13 cellular contexts compared by ENCODE assay signal in genomic region chr2:207153266-207153990, GRCh38. TPM values are rescaled to one million over a fixed set of nuclear protein-coding genes. Genes with fewer than 3 reads are reported as not detected.
DNase-seq lines count a peak whose midpoint lies in the region; ATAC-seq and TF ChIP-seq lines count a peak whose summit lies in the region.
"Had no signal": no experiment of that assay in that cellular context is flagged by ENCODE, and none has a peak within 500 bp of the region (broad histone marks: within the 10 kb centered on the region; RNA-seq: fewer than 3 reads in every experiment).

No MANE protein-coding gene starts in this region.

- H3K23ac ChIP-seq in mesendoderm (ENCODE audit: low read length) = no peak overlapping the region

- peak overlapping the region; percentile 61 for H3K56ac ChIP-seq in mesendoderm (ENCODE audit: low read length)

- H4K8ac ChIP-seq in mesendoderm (ENCODE audit: low read depth, low read length) = no peak overlapping the region

- peaks cover 11% of the 10 kb centered on the region for H3F3A ChIP-seq in SK-N-SH (replicated peaks; ENCODE audit: insufficient read depth)

- no peak overlapping the region for H2BK15ac ChIP-seq in mesendoderm (replicated peaks; ENCODE audit: low read depth)

- H2BK120ac ChIP-seq in mesendoderm (ENCODE audit: low read depth, low read length) = no peak overlapping the region

- H2AFZ ChIP-seq in SK-N-SH (ENCODE audit: low read depth) = no peak overlapping the region

- H2BK5ac ChIP-seq in mesendoderm (ENCODE audit: low read length) = no peak overlapping the region

- H3K4ac ChIP-seq in mesendoderm (ENCODE audit: low read depth, low read length) = peak overlapping the region; percentile 68

- ATAC-seq in SK-N-SH treated with all-trans-retinoic acid at 6 μM for 48 hours (no peak; the same call in 2 of the 3 replicates), GM18867 (IDR thresholded peaks at IDR 0.05; ENCODE audit: unreplicated experiment) (no peak), GM18873 (IDR thresholded peaks at IDR 0.05; ENCODE audit: low FRiP score, unreplicated experiment) (no peak)

- H3K9me3 ChIP-seq in SK-N-SH = no peaks in the 10 kb centered on the region
- H3K9me3 ChIP-seq in stomach = no peaks in the 10 kb centered on the region

- TF ChIP-seq CTCF in SK-N-SH (IDR thresholded peaks at IDR 0.05) = no peak
- no peak for TF ChIP-seq CTCF in astrocyte of the spinal cord (IDR thresholded peaks at IDR 0.05; ENCODE audit: low read depth, low read length)
- no peak for TF ChIP-seq CTCF in stomach (IDR thresholded peaks at IDR 0.05)

- H4K20me1 ChIP-seq in SK-N-SH (ENCODE audit: insufficient read depth) = peaks cover 98% of the 10 kb centered on the region

- H2AK5ac ChIP-seq in mesendoderm (ENCODE audit: low read length) = no peak overlapping the region

- no peak for TF ChIP-seq EP300 in SK-N-SH (IDR thresholded peaks at IDR 0.05; ENCODE audit: borderline replicate concordance in 1 of 2, low read depth in 1 of 2, low read length in 1 of 2)
- no peak for TF ChIP-seq EP300 in stomach (IDR thresholded peaks at IDR 0.05)

- no peak overlapping the region for H4K5ac ChIP-seq in mesendoderm (ENCODE audit: low read length)

- H3K79me1 ChIP-seq in mesendoderm (ENCODE audit: low read length) = peaks cover 1% of the 10 kb centered on the region

- H3K36me3 ChIP-seq in SK-N-SH (replicated peaks in 1 of 2; ENCODE audit: control insufficient read depth in 1 of 2, insufficient read depth in 2 of 2, low read length in 1 of 2) = peaks cover 0 to 24% of the 10 kb centered on the region in 2 experiments
- no peaks in the 10 kb centered on the region for H3K36me3 ChIP-seq in mesendoderm (ENCODE audit: control insufficient read depth, insufficient read depth, low read length)
- H3K36me3 ChIP-seq in stomach = no peaks in the 10 kb centered on the region
- H3K36me3 ChIP-seq: cardiac muscle cell had no signal

- no peak for TF ChIP-seq POLR2A in stomach (IDR thresholded peaks at IDR 0.05)

- CTCF ChIA-PET in SK-N-SH (lab: Yijun Ruan, JAX) = interaction anchor here (0.6 to 2.0 kb wide), 5 partner anchors 9 to 352 kb away, joined by 3 to 7 read pairs (median 5); partner anchors contain the start of gene KLF7

- H3K27me3 ChIP-seq in SK-N-SH (ENCODE audit: insufficient read depth) = no peaks in the 10 kb centered on the region
- no peaks in the 10 kb centered on the region for H3K27me3 ChIP-seq in mesendoderm (ENCODE audit: insufficient read depth, low read length, poor library complexity)
- no peaks in the 10 kb centered on the region for H3K27me3 ChIP-seq in stomach
- H3K27me3 ChIP-seq: cardiac muscle cell had no signal

- no peak overlapping the region for H3K18ac ChIP-seq in mesendoderm (ENCODE audit: low read length)

- POLR2A ChIA-PET in SK-N-SH (lab: Yijun Ruan, JAX) = interaction anchor here (1.0 to 1.3 kb wide), 2 partner anchors 10 to 13 kb away, joined by 3 to 6 read pairs; partner anchors contain the start of gene KLF7

- intact Hi-C loops in stomach (cut with DNase I; ENCODE audit: low total_unique reads) = no loop called here

- H3K9me2 ChIP-seq in SK-N-SH = no peaks in the 10 kb centered on the region

- peak overlapping the region; percentile 72 for H3K4me2 ChIP-seq in SK-N-SH
- H3K4me2 ChIP-seq in mesendoderm (ENCODE audit: low read length) = no peak overlapping the region

- H3K27ac ChIP-seq in SK-N-SH (ENCODE audit: low read depth in 2 of 2, low read length in 1 of 2) (peak overlapping the region; percentile 44 to 91), mesendoderm (ENCODE audit: low read depth, low read length) (no peak overlapping the region), stomach (peak overlapping the region in 3 of 5 donors; percentile 49 to 65 (median 61))
- H3K27ac ChIP-seq: cardiac muscle cell had no signal

- H3K79me2 ChIP-seq in SK-N-SH (ENCODE audit: insufficient read depth) (peaks cover 100% of the 10 kb centered on the region), mesendoderm (ENCODE audit: control insufficient read depth, insufficient read depth, low read length) (peaks cover 85% of the 10 kb centered on the region)

- in situ Hi-C loops in astrocyte of the spinal cord (cut with HindIII; ENCODE audit: low sequenced_read_pairs) = no loop called here

- DNase-seq in SK-N-SH (no peak), astrocyte of the spinal cord (ENCODE audit: low read depth, low spot score) (peak; percentile 29), mesendoderm (no peak), stomach (no peak), iPS-NIHi7 (ENCODE audit: extremely low spot score) (no peak)
- DNase-seq: activated CD4-positive, alpha-beta T cell treated with anti-CD3 and anti-CD28 coated beads, Interleukin-2, amount 10 ng/mL, durations not matched to agents 24 days and 14 days; erythroblast; NCI-H2081 had no signal

- TF ChIP-seq RAD21 in SK-N-SH (IDR thresholded peaks at IDR 0.05; ENCODE audit: low read length) = no peak

- H3K9ac ChIP-seq in SK-N-SH (no peak overlapping the region; the same call in 1 of the 2 replicates), mesendoderm (ENCODE audit: low read length) (no peak overlapping the region)

- H3K4me1 ChIP-seq in SK-N-SH (ENCODE audit: control insufficient read depth in 1 of 2, insufficient read depth in 2 of 2, low read depth in 1 of 2, low read length in 1 of 2) (peaks cover 59 to 70% of the 10 kb centered on the region in 2 experiments; a peak in 3 of 4 replicates), mesendoderm (ENCODE audit: control insufficient read depth, low read depth, low read length) (peaks cover 33% of the 10 kb centered on the region), stomach (peaks cover 22 to 100% (median 68%) of the 10 kb centered on the region in 4 donors)

- H3K4me3 ChIP-seq in SK-N-SH (ENCODE audit: low read depth in 2 of 2, low read length in 1 of 2) (peak overlapping the region in 1 of 2 experiments; percentile 26; a peak in 1 of 4 replicates), astrocyte of the spinal cord (ENCODE audit: low read depth, low read length) (no peak overlapping the region), mesendoderm (ENCODE audit: low read length) (no peak overlapping the region), stomach (no peak overlapping the region)
- H3K4me3 ChIP-seq: cardiac muscle cell, skin epidermis had no signal

- 71% methylated on average over 1 of the region's 1 CpG for WGBS in SK-N-SH (ENCODE audit: low lambda C conversion rate)
- WGBS in mesendoderm (ENCODE audit: extremely low coverage, insufficient coverage, low lambda C conversion rate) = no CpG with 5 or more reads among the region's 1 CpG
- 68 to 82% (median 72%) methylated on average over 1 of the region's 1 CpG for WGBS in stomach, 5 donors

TF ChIP-seq in SK-N-SH, 30 proteins besides CTCF, POLR2A, EP300 and RAD21 (continues in another document):
- no peak for TF ChIP-seq SMC3 (IDR thresholded peaks at IDR 0.05; ENCODE audit: low read depth, low read length)
- TF ChIP-seq TEAD4 (IDR thresholded peaks at IDR 0.05; ENCODE audit: borderline replicate concordance, insufficient read depth) = no peak
- TF ChIP-seq JUND (IDR thresholded peaks at IDR 0.05) = no peak
- no peak for TF ChIP-seq GABPA (IDR thresholded peaks at IDR 0.05; ENCODE audit: low read depth)
- TF ChIP-seq USF1 (IDR thresholded peaks at IDR 0.05; ENCODE audit: borderline replicate concordance, low read depth) = no peak
- no peak for TF ChIP-seq PBX3 (IDR thresholded peaks at IDR 0.05)

TF ChIP-seq in SK-N-SH treated with all-trans-retinoic acid at 6 μM for 48 hours, 23 proteins besides CTCF, POLR2A, EP300 and RAD21:
- no peak for TF ChIP-seq ZNF8 (CRISPR knock-in tag; IDR thresholded peaks at IDR 0.05)
- TF ChIP-seq TCF4 (CRISPR knock-in tag; IDR thresholded peaks at IDR 0.05; ENCODE audit: borderline replicate concordance) = no peak
- TF ChIP-seq POU6F1 (CRISPR knock-in tag; IDR thresholded peaks at IDR 0.05; ENCODE audit: borderline replicate concordance, low read depth) = no peak

RNA-seq across cellular contexts. Expression of gene KLF7, which starts 12.3 kb away (rescaled TPM):
- polyA plus RNA-seq in SK-N-SH (2012; rRNA removed) (7.5 and 12.8 TPM in 2 replicates), stomach (1 to 10 TPM; 2.7 to 4.7 (median 3.1) TPM)
- 4.9 and 5.2 TPM in 2 replicates for polyA plus RNA-seq in SK-N-SH (2012; cell fraction: cytosol; rRNA removed)
- polyA plus RNA-seq in SK-N-SH (2012; cell fraction: nucleus; rRNA removed) = 12.9 and 16.8 TPM in 2 replicates
- 44.5 TPM for polyA plus RNA-seq in mesendoderm (2013, experiment 1 of 2)
- polyA plus RNA-seq in mesendoderm (2013, experiment 2 of 2) = 41.8 TPM
- 10 to 100 TPM in 3 of 5 donors, 1 to 10 TPM in 2; 5.2 to 33.0 (median 13.8) TPM for total RNA-seq in stomach
